Comparison of ENCODE assay signal across 8 cellular contexts in genomic region chr9:120926397-120926928, GRCh38. TPM values are rescaled to one million over a fixed set of nuclear protein-coding genes. Genes with fewer than 3 reads are reported as not detected.
A peak's percentile ranks its signal among the peaks of the same experiment; 100 is the strongest.
DNase-seq lines count a peak whose midpoint lies in the region; ATAC-seq and TF ChIP-seq lines count a peak whose summit lies in the region.

TRAF1 (minus strand) TSS chr9:120926796; CDS start chr9:120926075, 721 bp downstream.

- peak within 1 kb of the TSS; percentile 47; the same call in 1 of the 2 replicates for H3K9ac ChIP-seq in BLaER1

- no peaks in the 10 kb centered on the region for H3K9me3 ChIP-seq in BLaER1

- peak within 1 kb of the TSS; percentile 94 for H3K27ac Mint-ChIP-seq in activated T-helper 17 cell treated with anti-CD3 and anti-CD28 coated beads, Interleukin-2, amount 50 U/mL, for 72 hours
- H3K27ac Mint-ChIP-seq in nephron = peak within 1 kb of the TSS; percentile 37 to 83 (median 73)

- peaks cover 70% of the 10 kb centered on the region for H3K4me1 ChIP-seq in BLaER1

- H3K27me3 ChIP-seq in BLaER1 = no peaks in the 10 kb centered on the region
- H3K27me3 ChIP-seq in HL-60 (ENCODE audit: insufficient read depth, poor library complexity, severe bottlenecking) = no peaks in the 10 kb centered on the region

- H3K4me2 ChIP-seq in BLaER1 = peak within 1 kb of the TSS; percentile 98

- H3K36me3 ChIP-seq in BLaER1 = no peaks in the 10 kb centered on the region

- DNase-seq in HL-60 (ENCODE audit: low read depth in 1 of 2, low spot score in 1 of 2) = peak; percentile 88 to 91
- no peak for DNase-seq in NCI-H2196 treated with DMSO at 0.1 percent for 48 hours (lab: John Stamatoyannopoulos, UW; ENCODE audit: unreplicated experiment)
- DNase-seq in HEK293T (ENCODE audit: extremely low spot score) = no peak
- no peak for DNase-seq in cerebellum (ENCODE audit: low spot score)

- H3K4me3 Mint-ChIP-seq in activated T-helper 17 cell treated with anti-CD3 and anti-CD28 coated beads, Interleukin-2, amount 50 U/mL, for 72 hours = peak within 1 kb of the TSS; percentile 91
- H3K4me3 Mint-ChIP-seq in nephron = peak within 1 kb of the TSS; percentile 56 to 78 (median 65)

- no peaks in the 10 kb centered on the region for H3K9me3 Mint-ChIP-seq in activated T-helper 17 cell treated with anti-CD3 and anti-CD28 coated beads, Interleukin-2, amount 50 U/mL, for 72 hours
- no peaks in the 10 kb centered on the region for H3K9me3 Mint-ChIP-seq in nephron

- no peak for TF ChIP-seq CTCF in HL-60 (IDR thresholded peaks at IDR 0.05; ENCODE audit: insufficient read depth, low read length)
- no peak for TF ChIP-seq CTCF in nephron (IDR thresholded peaks at IDR 0.05; ENCODE audit: unreplicated experiment in 3 of 3)

- H3K27ac ChIP-seq in BLaER1 (peak within 1 kb of the TSS; percentile 67), HL-60 (replicated peaks) (peak within 1 kb of the TSS; percentile 74)

- peak; percentile 18 for ATAC-seq in GM19452 (IDR thresholded peaks at IDR 0.05; ENCODE audit: unreplicated experiment)
- ATAC-seq in activated T-helper 17 cell treated with anti-CD3 and anti-CD28 coated beads, Interleukin-2, amount 50 U/mL, for 72 hours (replicated peaks) = peak; percentile 30

- no peaks in the 10 kb centered on the region for H4K20me1 ChIP-seq in BLaER1

- POLR2A ChIA-PET in HEK293T (lab: Yijun Ruan, JAX) = interaction anchor here (1.7 kb wide), 1 partner anchor 58 kb away, joined by 3 read pairs; no protein-coding TSS in a partner anchor

- H3K27me3 Mint-ChIP-seq in activated T-helper 17 cell treated with anti-CD3 and anti-CD28 coated beads, Interleukin-2, amount 50 U/mL, for 72 hours = no peaks in the 10 kb centered on the region
- peaks cover 6% of the 10 kb centered on the region for H3K27me3 Mint-ChIP-seq in nephron (ENCODE audit: low read depth)

- CTCF ChIA-PET in HEK293T (lab: Yijun Ruan, JAX) = no interaction called here

- peaks cover 74% of the 10 kb centered on the region for H3K36me3 Mint-ChIP-seq in activated T-helper 17 cell treated with anti-CD3 and anti-CD28 coated beads, Interleukin-2, amount 50 U/mL, for 72 hours (ENCODE audit: low read depth)
- no peaks in the 10 kb centered on the region for H3K36me3 Mint-ChIP-seq in nephron (ENCODE audit: low read depth)

- peaks cover 29% of the 10 kb centered on the region for H3K4me1 Mint-ChIP-seq in activated T-helper 17 cell treated with anti-CD3 and anti-CD28 coated beads, Interleukin-2, amount 50 U/mL, for 72 hours
- peaks cover 23% of the 10 kb centered on the region for H3K4me1 Mint-ChIP-seq in nephron

- no peak within 1 kb of the TSS for H3K4me3 ChIP-seq in BLaER1
- no peak within 1 kb of the TSS for H3K4me3 ChIP-seq in HL-60 (replicated peaks; ENCODE audit: insufficient read depth, low read length)

TF ChIP-seq in HEK293T, 16 proteins besides CTCF, POLR2A, EP300 and RAD21:
- TF ChIP-seq ZNF384 (IDR thresholded peaks at IDR 0.05) = no peak
- no peak for TF ChIP-seq HDGF (IDR thresholded peaks at IDR 0.05; ENCODE audit: borderline replicate concordance)
- TF ChIP-seq ARNT (IDR thresholded peaks at IDR 0.05) = no peak
- TF ChIP-seq LEF1 (IDR thresholded peaks at IDR 0.05; ENCODE audit: borderline replicate concordance) = no peak
- no peak for TF ChIP-seq NFRKB (IDR thresholded peaks at IDR 0.05)
- TF ChIP-seq FOXM1 (IDR thresholded peaks at IDR 0.05; ENCODE audit: borderline replicate concordance) = no peak
- no peak for TF ChIP-seq TARDBP (IDR thresholded peaks at IDR 0.05)
- no peak for TF ChIP-seq PKNOX1 (IDR thresholded peaks at IDR 0.05)
- no peak for TF ChIP-seq SUZ12 (IDR thresholded peaks at IDR 0.05)
- no peak for TF ChIP-seq ELF4 (IDR thresholded peaks at IDR 0.05)

RNA-seq across cellular contexts. Expression of gene TRAF1, which starts in this region (rescaled TPM):
- 100 to 1,000 TPM in 1 of 2 donors, 10 to 100 TPM in 1; 71.4 to 164 TPM for total RNA-seq in activated T-helper 17 cell treated with anti-CD3 and anti-CD28 coated beads, Interleukin-2, amount 50 U/mL, for 72 hours
- 3.6 TPM for total RNA-seq in cerebellum

Comparison
In these comparisons a context has a peak if more than half of its experiments do, and no peak if none do; other contexts are left out.
1. RNA of gene TRAF1 (total RNA-seq): 71.4 to 164 TPM in activated T-helper 17 cell treated with anti-CD3 and anti-CD28 coated beads, Interleukin-2, amount 50 U/mL, for 72 hours; 3.6 TPM in cerebellum (single experiment); every median in the first group is over 10 times any median in the second.
2. DNase-seq: peak in HL-60 (2 of 2); none in NCI-H2196 treated with DMSO at 0.1 percent for 48 hours (single experiment), HEK293T (single experiment) and cerebellum (single experiment).